8 cellular contexts compared by ENCODE assay signal in genomic region chr16:79287424-79287917, GRCh38.
DNase-seq lines count a peak whose midpoint lies in the region; ATAC-seq and TF ChIP-seq lines count a peak whose summit lies in the region.

No MANE protein-coding gene starts in this region.

- H3K9ac ChIP-seq in KMS-11 (no peak overlapping the region), endodermal cell (ENCODE audit: extremely low read depth, low read length, poor library complexity, severe bottlenecking) (no peak overlapping the region)

- H3K27me3 Mint-ChIP-seq in MCF 10A (ENCODE audit: insufficient read depth, unreplicated experiment) (peaks cover 37% of the 10 kb centered on the region), endodermal cell (ENCODE audit: insufficient read depth) (no peaks in the 10 kb centered on the region), HFFc6 (ENCODE audit: insufficient read depth) (no peaks in the 10 kb centered on the region; the same call in 1 of the 2 replicates)

- H4K20me1 ChIP-seq in KMS-11 (ENCODE audit: insufficient read depth): peaks cover 3% of the 10 kb centered on the region; the same call in 1 of the 2 replicates

- no peak for ATAC-seq in thoracic aorta (ENCODE audit: insufficient number of reproducible peaks, low FRiP score, low read depth)

- H3K4me3 Mint-ChIP-seq in MCF 10A (ENCODE audit: unreplicated experiment) (no peak overlapping the region), endodermal cell (no peak overlapping the region), HFFc6 (no peak overlapping the region)

- CTCF ChIA-PET in MCF 10A (lab: Yijun Ruan, JAX): no interaction called here

- in situ Hi-C loops in GM13976 (cut with MboI; ENCODE audit: low sequenced_read_pairs, unreplicated experiment): no loop called here

- H3K9me3 ChIP-seq in breast epithelium: no peaks in the 10 kb centered on the region
- H3K9me3 ChIP-seq in endodermal cell (ENCODE audit: control insufficient read depth, low read length): no peaks in the 10 kb centered on the region
- H3K9me3 ChIP-seq in thoracic aorta: no peaks in the 10 kb centered on the region

- H3K9me3 Mint-ChIP-seq in MCF 10A (ENCODE audit: unreplicated experiment) (no peaks in the 10 kb centered on the region), endodermal cell (no peaks in the 10 kb centered on the region), HFFc6 (peaks cover 38% of the 10 kb centered on the region)

- intact Hi-C loops in breast epithelium (cut with DNase I; ENCODE audit: low total_unique reads) (no loop called here), MCF 10A (cut with micrococcal nuclease) (no loop called here)

- H2AFZ ChIP-seq in KMS-11 (ENCODE audit: low read depth): peak overlapping the region; percentile 19; the same call in 1 of the 2 replicates

- no peaks in the 10 kb centered on the region for H3K4me1 Mint-ChIP-seq in MCF 10A (ENCODE audit: insufficient read depth, unreplicated experiment)
- peaks cover 32% of the 10 kb centered on the region for H3K4me1 Mint-ChIP-seq in endodermal cell
- no peaks in the 10 kb centered on the region for H3K4me1 Mint-ChIP-seq in HFFc6 (ENCODE audit: low read depth)

- H3K27me3 ChIP-seq in breast epithelium (no peaks in the 10 kb centered on the region), KMS-11 (ENCODE audit: insufficient read depth, low read depth) (peaks cover 39% of the 10 kb centered on the region), endodermal cell (ENCODE audit: control insufficient read depth, insufficient read depth, low read length, poor library complexity, severe bottlenecking) (no peaks in the 10 kb centered on the region), thoracic aorta (replicated peaks; ENCODE audit: insufficient read depth) (no peaks in the 10 kb centered on the region)

- H3K36me3 ChIP-seq in breast epithelium (no peaks in the 10 kb centered on the region), KMS-11 (ENCODE audit: insufficient read depth) (no peaks in the 10 kb centered on the region), endodermal cell (ENCODE audit: control insufficient read depth, insufficient read depth, low read length) (no peaks in the 10 kb centered on the region), thoracic aorta (no peaks in the 10 kb centered on the region)

- H3K4me3 ChIP-seq in breast epithelium (peak overlapping the region; percentile 6 to 62 (median 39)), KMS-11 (IDR thresholded peaks at IDR 0.05; ENCODE audit: insufficient read depth, low read depth, low read length) (no peak overlapping the region), endodermal cell (ENCODE audit: low read length) (no peak overlapping the region), thoracic aorta (peak overlapping the region; percentile 61)

- H3K79me2 ChIP-seq in KMS-11 (ENCODE audit: insufficient read depth, low read depth): no peaks in the 10 kb centered on the region

- WGBS in endodermal cell (ENCODE audit: insufficient coverage in 1 of 2, insufficient read length in 1 of 2), 2 experiments: 73 to 76% methylated on average over 4 to 5 of the region's 5 CpGs

- TF ChIP-seq POLR2A in breast epithelium (IDR thresholded peaks at IDR 0.05): no peak

- H3K27ac Mint-ChIP-seq in MCF 10A (ENCODE audit: low read depth, unreplicated experiment) (no peak overlapping the region), endodermal cell (no peak overlapping the region), HFFc6 (no peak overlapping the region)

- H3K27ac ChIP-seq in breast epithelium (no peak overlapping the region), KMS-11 (no peak overlapping the region), endodermal cell (ENCODE audit: low read depth, low read length) (peak overlapping the region; percentile 42), thoracic aorta (no peak overlapping the region)

- no peaks in the 10 kb centered on the region for H3K4me1 ChIP-seq in breast epithelium
- H3K4me1 ChIP-seq in KMS-11 (ENCODE audit: low read depth, poor library complexity, severe bottlenecking): peaks cover 46% of the 10 kb centered on the region
- H3K4me1 ChIP-seq in endodermal cell (ENCODE audit: control insufficient read depth, insufficient read depth, low read length): no peaks in the 10 kb centered on the region
- peaks cover 0 to 9% of the 10 kb centered on the region in 2 donors for H3K4me1 ChIP-seq in thoracic aorta (ENCODE audit: control insufficient read depth in 1 of 2, low read depth in 2 of 2)

- no peak for TF ChIP-seq CTCF in breast epithelium (IDR thresholded peaks at IDR 0.05)
- TF ChIP-seq CTCF in MCF 10A (IDR thresholded peaks at IDR 0.05; ENCODE audit: unreplicated experiment): no peak
- no peak for TF ChIP-seq CTCF in KMS-11 (conservative IDR thresholded peaks at IDR 0.05; ENCODE audit: low read depth, low read length)
- TF ChIP-seq CTCF in endodermal cell (conservative IDR thresholded peaks at IDR 0.05): no peak
- no peak for TF ChIP-seq CTCF in thoracic aorta (IDR thresholded peaks at IDR 0.05)
- no peak for TF ChIP-seq CTCF in GM13976 (IDR thresholded peaks at IDR 0.05; ENCODE audit: borderline replicate concordance, control extremely low read depth, extremely low read depth, insufficient read depth, missing control alignments)
- TF ChIP-seq CTCF in HFFc6 (IDR thresholded peaks at IDR 0.05): no peak

- H3K36me3 Mint-ChIP-seq in MCF 10A (ENCODE audit: insufficient read depth, unreplicated experiment) (no peaks in the 10 kb centered on the region), endodermal cell (ENCODE audit: low read depth) (no peaks in the 10 kb centered on the region), HFFc6 (ENCODE audit: low read depth) (peaks cover 5% of the 10 kb centered on the region; the same call in 1 of the 2 replicates)

- DNase-seq in breast epithelium (ENCODE audit: low spot score in 2 of 2) (no peak), MCF 10A (ENCODE audit: unreplicated experiment) (no peak), endodermal cell (no peak), thoracic aorta (ENCODE audit: low spot score) (no peak), GM13976 (ENCODE audit: low spot score) (no peak), HFFc6 (no peak)
- DNase-seq in activated effector memory CD4-positive, alpha-beta T cell treated with anti-CD3 and anti-CD28 coated beads, Interleukin-2, amount 50 U/mL, for 16 hours: no peak

- peak overlapping the region; percentile 98 for H3K4me2 ChIP-seq in KMS-11

- no TSS peak for BruUV-seq in MCF 10A (replicated peaks; lab: Mats Ljungman, UMichigan)

- POLR2A ChIA-PET in MCF 10A (lab: Yijun Ruan, JAX): no interaction called here

Comparison
In these comparisons a context has a peak if more than half of its experiments do, and no peak if none do; other contexts are left out.
1. H3K4me3 ChIP-seq: peak in breast epithelium (3 of 3) and thoracic aorta (single experiment); none in KMS-11 (single experiment) and endodermal cell (single experiment).